ENCODE assay signal across 21 cellular contexts in genomic region chr13:34030782-34031181, GRCh38.
"Had no signal": no experiment of that assay in that cellular context is flagged by ENCODE, and none has a peak within 500 bp of the region (broad histone marks: within the 10 kb centered on the region; RNA-seq: fewer than 3 reads in every experiment).

No MANE protein-coding gene starts in this region.

- DNase-seq: activated CD4-positive, alpha-beta T cell treated with anti-CD3 and anti-CD28 coated beads for 4 hours; activated CD4-positive, alpha-beta T cell treated with anti-CD3 and anti-CD28 coated beads, Interleukin-2, amount 50 U/mL, for 48 hours; activated CD4-positive, CD25-positive, alpha-beta regulatory T cell; activated CD8-positive, alpha-beta memory T cell treated with anti-CD3 and anti-CD28 coated beads, Interleukin-2, amount 50 U/mL, for 48 hours; activated naive CD4-positive, alpha-beta T cell treated with Interleukin-2 at 50 U/mL for 16 hours; activated naive CD8-positive, alpha-beta T cell treated with anti-CD3 and anti-CD28 coated beads, Interleukin-2, amount 10 ng/mL, durations not matched to agents 7 days and 5 days; activated T-cell treated with anti-CD3 and anti-CD28 coated beads, Interleukin-2, amount 50 U/mL, for 4 hours; amniotic stem cell; colonic mucosa; dorsolateral prefrontal cortex; effector memory CD8-positive, alpha-beta T cell; heart left ventricle; left cardiac atrium; pancreas; psoas muscle; right cardiac atrium; stimulated activated CD4-positive, alpha-beta T cell treated with anti-CD3 and anti-CD28 coated beads, Interleukin-1b, Interleukin-23, amount 100 ng/mL, for 48 hours; substantia nigra; T1000; thyroid gland; upper lobe of right lung had no signal

- ATAC-seq: activated T-cell treated with anti-CD3 and anti-CD28 coated beads, Interleukin-2, amount 50 U/mL, for 4 hours; effector memory CD8-positive, alpha-beta T cell; heart left ventricle; left cardiac atrium; pancreas; psoas muscle; right cardiac atrium; upper lobe of right lung had no signal
